10 cellular contexts compared by ENCODE assay signal in genomic region chr15:71599404-71600225, GRCh38.
DNase-seq lines count a peak whose midpoint lies in the region; FAIRE-seq and TF ChIP-seq lines count a peak whose summit lies in the region.
"Had no signal": no experiment of that assay in that cellular context is flagged by ENCODE, and none has a peak within 500 bp of the region (broad histone marks: within the 10 kb centered on the region; RNA-seq: fewer than 3 reads in every experiment).

No MANE protein-coding gene starts in this region.

- DNase-seq in DMS 273 (lab: John Stamatoyannopoulos, UW; ENCODE audit: unreplicated experiment) (peak; percentile 23), DMS 273 treated with DMSO at 0.1 percent for 48 hours (lab: John Stamatoyannopoulos, UW) (no peak), bronchial epithelial cell (ENCODE audit: low read depth) (no peak), superior temporal gyrus (ENCODE audit: extremely low spot score) (peak; percentile 53), SIG-M5 (lab: John Stamatoyannopoulos, UW) (no peak), HPDE6-E6E7 (ENCODE audit: extremely low spot score) (no peak), ureter (ENCODE audit: low spot score) (no peak)

- peak; percentile 40 for FAIRE-seq in bronchial epithelial cell (lab: Jason Lieb, UNC)
- FAIRE-seq: GM12891 had no signal

- H3K27me3 ChIP-seq in bronchial epithelial cell (ENCODE audit: control insufficient read depth, insufficient read depth, low read length) = no peaks in the 10 kb centered on the region
- no peaks in the 10 kb centered on the region for H3K27me3 ChIP-seq in layer of hippocampus (ENCODE audit: control insufficient read depth, insufficient read depth, low read length)

- no peak for TF ChIP-seq CTCF in bronchial epithelial cell (IDR thresholded peaks at IDR 0.05; ENCODE audit: insufficient read depth, low read length, severe bottlenecking)

- no peak overlapping the region for H3K4me3 ChIP-seq in bronchial epithelial cell (ENCODE audit: low read depth, low read length)

- peak overlapping the region; percentile 8 for H3K27ac ChIP-seq in layer of hippocampus (ENCODE audit: low read depth, low read length)
- H3K27ac ChIP-seq: 22Rv1 had no signal

- no peaks in the 10 kb centered on the region for H3K36me3 ChIP-seq in bronchial epithelial cell (ENCODE audit: control insufficient read depth, insufficient read depth, low read length)

Comparison
In these comparisons a context has a peak if more than half of its experiments do, and no peak if none do; other contexts are left out.
1. DNase-seq: peak in DMS 273 (single experiment) and superior temporal gyrus (single experiment); none in DMS 273 treated with DMSO at 0.1 percent for 48 hours (single experiment), bronchial epithelial cell (single experiment), SIG-M5 (single experiment), HPDE6-E6E7 (single experiment) and ureter (single experiment).